23 cellular contexts compared by ENCODE assay signal in the genomic region with DNA sequence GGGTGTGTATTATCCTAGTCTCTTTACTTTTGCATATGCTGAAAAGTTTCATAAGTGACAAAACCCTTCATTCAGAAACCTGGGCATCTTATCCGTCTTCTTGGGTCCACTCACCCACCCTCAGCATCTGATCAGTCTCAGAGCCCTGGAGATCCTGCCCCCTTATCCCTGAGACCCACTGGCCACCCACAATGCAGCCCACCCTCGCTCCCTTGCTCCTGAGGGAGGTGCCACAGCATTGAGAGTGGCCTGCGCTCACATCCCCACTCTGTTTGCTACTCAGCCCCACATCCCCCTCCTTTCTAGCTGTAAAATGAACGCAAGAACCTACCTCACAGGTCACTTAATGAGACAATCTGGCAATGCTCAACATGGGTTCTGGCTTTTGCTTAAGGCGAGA.
"Had no signal": no experiment of that assay in that cellular context is flagged by ENCODE, and none has a peak within 500 bp of the region (broad histone marks: within the 10 kb centered on the region; RNA-seq: fewer than 3 reads in every experiment).

No MANE protein-coding gene starts in this region.

- ATAC-seq: activated T-cell treated with anti-CD3 and anti-CD28 coated beads, Interleukin-2, amount 50 U/mL, for 4 hours; effector memory CD8-positive, alpha-beta T cell; esophagus mucosa; naive thymus-derived CD8-positive, alpha-beta T cell; sciatic nerve; stimulated activated memory B cell treated with anti-CD40 and anti-IgM and Interleukin-4, amounts not matched to agents 10 μg/mL and 1 μg/mL and 100 μg/mL, for 72 hours had no signal

- H3K9me3 Mint-ChIP-seq: activated T-cell treated with anti-CD3 and anti-CD28 coated beads, Interleukin-2, amount 50 U/mL, for 4 hours; effector memory CD8-positive, alpha-beta T cell; immature natural killer cell; naive thymus-derived CD8-positive, alpha-beta T cell; stimulated activated memory B cell treated with anti-CD40 and anti-IgM and Interleukin-4, amounts not matched to agents 10 μg/mL and 1 μg/mL and 100 μg/mL, for 72 hours; T-helper 1 cell treated with Interleukin-12 subunit alpha and Interleukin-12 subunit beta and Interleukin-4 antibody, amounts not matched to agents 30 μg/mL and 1 μg/mL, for 36 hours had no signal

- DNase-seq: activated CD4-positive, CD25-positive, alpha-beta regulatory T cell; activated CD8-positive, alpha-beta memory T cell treated with anti-CD3 and anti-CD28 coated beads for 24 hours; activated CD8-positive, alpha-beta memory T cell treated with anti-CD3 and anti-CD28 coated beads, Interleukin-2, amount 50 U/mL, for 4 hours; activated naive CD4-positive, alpha-beta T cell treated with Interleukin-2 at 50 U/mL for 16 hours; activated T-cell treated with anti-CD3 and anti-CD28 coated beads, Interleukin-2, amount 50 U/mL, for 4 hours; central memory CD4-positive, alpha-beta T cell; colonic mucosa; dorsolateral prefrontal cortex; effector memory CD8-positive, alpha-beta T cell; foreskin melanocyte; glutamatergic neuron; immature natural killer cell; naive thymus-derived CD8-positive, alpha-beta T cell; nucleus accumbens; small intestine; stimulated activated CD4-positive, alpha-beta T cell treated with anti-CD3 and anti-CD28 coated beads, Interleukin-15, amount 100 ng/mL, for 24 hours; stomach; transverse colon; uterus had no signal

- H3K27ac Mint-ChIP-seq: stimulated activated memory B cell treated with anti-CD40 and anti-IgM and Interleukin-4, amounts not matched to agents 10 μg/mL and 1 μg/mL and 100 μg/mL, for 72 hours; T-helper 1 cell treated with Interleukin-12 subunit alpha and Interleukin-12 subunit beta and Interleukin-4 antibody, amounts not matched to agents 30 μg/mL and 1 μg/mL, for 36 hours had no signal

- H3K27me3 Mint-ChIP-seq: effector memory CD8-positive, alpha-beta T cell; naive thymus-derived CD8-positive, alpha-beta T cell; stimulated activated memory B cell treated with anti-CD40 and anti-IgM and Interleukin-4, amounts not matched to agents 10 μg/mL and 1 μg/mL and 100 μg/mL, for 72 hours had no signal

- H3K4me3 Mint-ChIP-seq: activated T-cell treated with anti-CD3 and anti-CD28 coated beads, Interleukin-2, amount 50 U/mL, for 4 hours; effector memory CD8-positive, alpha-beta T cell; immature natural killer cell; naive thymus-derived CD8-positive, alpha-beta T cell; stimulated activated memory B cell treated with anti-CD40 and anti-IgM and Interleukin-4, amounts not matched to agents 10 μg/mL and 1 μg/mL and 100 μg/mL, for 72 hours; T-helper 1 cell treated with Interleukin-12 subunit alpha and Interleukin-12 subunit beta and Interleukin-4 antibody, amounts not matched to agents 30 μg/mL and 1 μg/mL, for 36 hours had no signal
